1 cellular context compared by ENCODE assay signal in genomic region chr22:30386960-30387848, GRCh38.
TF ChIP-seq lines count a peak whose summit lies in the region.

Gene RNF215 (minus strand): TSS chr22:30387411. CDS start chr22:30387313, 98 bp downstream.

TF ChIP-seq in HEK293, 187 proteins besides CTCF, POLR2A, EP300 and RAD21 (continued from another document):
- no peak for TF ChIP-seq ZNF18 (tag by site-specific recombination; IDR thresholded peaks at IDR 0.05)
- TF ChIP-seq PBX3 (CRISPR knock-in tag; IDR thresholded peaks at IDR 0.05), result no peak
- TF ChIP-seq ZNF843 (tag by site-specific recombination; IDR thresholded peaks at IDR 0.05), result no peak
- peak; percentile 37; the same call in 1 of the 2 replicates for TF ChIP-seq GLIS1 (tag by site-specific recombination; IDR thresholded peaks at IDR 0.05)
- peak; percentile 38; the same call in 1 of the 2 replicates for TF ChIP-seq SP3 (tag by site-specific recombination; IDR thresholded peaks at IDR 0.05)
- no peak for TF ChIP-seq ZNF501 (tag by site-specific recombination; IDR thresholded peaks at IDR 0.05)
- no peak for TF ChIP-seq ZBTB1 (tag by site-specific recombination; IDR thresholded peaks at IDR 0.05)
- TF ChIP-seq KLF9 (tag by site-specific recombination; IDR thresholded peaks at IDR 0.05; ENCODE audit: low read depth), result peak; percentile 52
- TF ChIP-seq ZNF335 (tag by site-specific recombination; conservative IDR thresholded peaks at IDR 0.05), result peak; percentile 96
- no peak for TF ChIP-seq ZNF37A (tag by site-specific recombination; IDR thresholded peaks at IDR 0.05)
- TF ChIP-seq SETDB1 (IDR thresholded peaks at IDR 0.05; ENCODE audit: insufficient read length, low read length), result no peak
- TF ChIP-seq ZNF658 (tag by site-specific recombination; IDR thresholded peaks at IDR 0.05), result no peak
- TF ChIP-seq ZNF549 (tag by site-specific recombination; IDR thresholded peaks at IDR 0.05), result no peak
- no peak for TF ChIP-seq TCF7L2 (IDR thresholded peaks at IDR 0.05; ENCODE audit: borderline replicate concordance, low read depth, low read length)
- TF ChIP-seq SALL2 (tag by site-specific recombination; IDR thresholded peaks at IDR 0.05; ENCODE audit: borderline replicate concordance), result no peak
- no peak for TF ChIP-seq ZNF510 (tag by site-specific recombination; IDR thresholded peaks at IDR 0.05; ENCODE audit: insufficient replicate concordance)
- TF ChIP-seq INSM2 (tag by site-specific recombination; IDR thresholded peaks at IDR 0.05), result 0 out of 2 replicates have a peak, but pooled peaks have one; percentile 25
- TF ChIP-seq ZBTB44 (tag by site-specific recombination; IDR thresholded peaks at IDR 0.05), result no peak
- no peak for TF ChIP-seq ZNF184 (tag by site-specific recombination; IDR thresholded peaks at IDR 0.05)
- TF ChIP-seq REST (tag by site-specific recombination; IDR thresholded peaks at IDR 0.05), result no peak
- TF ChIP-seq ZNF654 (tag by site-specific recombination; IDR thresholded peaks at IDR 0.05; ENCODE audit: low read depth), result peak; percentile 64
- TF ChIP-seq PRDM10 (tag by site-specific recombination; IDR thresholded peaks at IDR 0.05), result 0 out of 2 replicates have a peak, but pooled peaks have one; percentile 19
- TF ChIP-seq ZBTB21 (tag by site-specific recombination; IDR thresholded peaks at IDR 0.05), result no peak
- 0 out of 2 replicates have a peak, but pooled peaks have one; percentile 39 for TF ChIP-seq KLF16 (tag by site-specific recombination; IDR thresholded peaks at IDR 0.05)
- no peak for TF ChIP-seq ZNF830 (tag by site-specific recombination; IDR thresholded peaks at IDR 0.05; ENCODE audit: low read depth)
- TF ChIP-seq HOXC10 (CRISPR knock-in tag; IDR thresholded peaks at IDR 0.05), result no peak
